Comparison of ENCODE assay signal across 27 cellular contexts in the genomic region with DNA sequence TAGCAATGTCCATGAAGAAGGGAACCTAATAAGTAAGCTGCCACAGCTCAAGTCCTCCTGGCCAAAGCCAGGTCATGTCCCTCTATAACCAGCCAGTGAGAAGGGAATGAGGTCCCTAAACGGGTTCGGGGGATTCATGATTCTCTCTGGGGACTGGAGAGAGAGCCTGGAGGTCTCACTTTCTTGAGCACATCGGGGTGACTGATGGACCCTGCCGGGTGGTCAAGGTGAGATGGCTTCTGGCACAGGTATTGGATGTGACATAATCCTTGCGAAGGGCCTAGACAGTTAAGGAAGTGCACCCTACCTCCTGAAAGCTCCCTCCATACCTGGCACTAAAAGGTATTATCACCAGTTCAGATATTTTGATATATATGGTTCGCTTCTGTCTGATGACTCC. TPM values are rescaled to one million over a fixed set of nuclear protein-coding genes. Genes with fewer than 3 reads are reported as not detected.
"Had no signal": no experiment of that assay in that cellular context is flagged by ENCODE, and none has a peak within 500 bp of the region (broad histone marks: within the 10 kb centered on the region; RNA-seq: fewer than 3 reads in every experiment).

No MANE protein-coding gene starts in this region.

- H3K9me3 ChIP-seq: left lung, lower lobe of right lung, neutrophil, ovary, right atrium auricular region, right lobe of liver, suprapubic skin, tibial nerve, vagina had no signal

- H3K4me3 Mint-ChIP-seq: naive thymus-derived CD8-positive, alpha-beta T cell; nephron; neural crest cell; stimulated activated naive CD8-positive, alpha-beta T cell treated with anti-CD3 and anti-CD28 coated beads, Interleukin-15, Interleukin-2, amounts not matched to agents 100 ng/mL and 50 ng/mL, for 24 hours; type B pancreatic cell had no signal

- H3K27ac ChIP-seq: left lung, lower lobe of right lung, neutrophil, ovary, right atrium auricular region, right lobe of liver, suprapubic skin, tibial nerve, vagina had no signal

- H3K36me3 Mint-ChIP-seq: naive thymus-derived CD8-positive, alpha-beta T cell; type B pancreatic cell had no signal

- H3K27me3 ChIP-seq: left lung, neutrophil, ovary, right atrium auricular region, right lobe of liver, suprapubic skin, tibial nerve, vagina had no signal

- H3K27ac Mint-ChIP-seq: naive thymus-derived CD8-positive, alpha-beta T cell; nephron; progenitor cell of endocrine pancreas; stimulated activated naive CD8-positive, alpha-beta T cell treated with anti-CD3 and anti-CD28 coated beads, Interleukin-15, Interleukin-2, amounts not matched to agents 100 ng/mL and 50 ng/mL, for 24 hours; type B pancreatic cell had no signal

- H3K4me3 ChIP-seq: left lung, lower lobe of right lung, ovary, right atrium auricular region, right lobe of liver, smooth muscle cell, suprapubic skin, tibial nerve, vagina had no signal

- H3K36me3 ChIP-seq: left lung, lower lobe of right lung, neutrophil, ovary, right atrium auricular region, right lobe of liver, suprapubic skin, tibial nerve, vagina had no signal

- DNase-seq: kidney glomerular epithelial cell; left colon; left lung; lower lobe of right lung; mammary epithelial cell; mesenchymal stem cell; naive thymus-derived CD8-positive, alpha-beta T cell; occipital lobe; ovary; right lobe of liver; stimulated activated CD4-positive, alpha-beta T cell treated with anti-CD3 and anti-CD28 coated beads, Interleukin-1b, Interleukin-23, amount 100 ng/mL, for 48 hours; stimulated activated CD4-positive, alpha-beta T cell treated with anti-CD3 and anti-CD28 coated beads, Interleukin-2, amount 100 ng/mL, for 48 hours; stimulated activated naive CD4-positive, alpha-beta T cell had no signal

- H3K4me1 Mint-ChIP-seq: naive thymus-derived CD8-positive, alpha-beta T cell; nephron had no signal

- H3K27me3 Mint-ChIP-seq: progenitor cell of endocrine pancreas; stimulated activated naive CD8-positive, alpha-beta T cell treated with anti-CD3 and anti-CD28 coated beads, Interleukin-15, Interleukin-2, amounts not matched to agents 100 ng/mL and 50 ng/mL, for 24 hours; type B pancreatic cell had no signal

- H3K4me1 ChIP-seq: left lung, lower lobe of right lung, right atrium auricular region, right lobe of liver, suprapubic skin, tibial nerve, vagina had no signal

- H3K9me3 Mint-ChIP-seq: naive thymus-derived CD8-positive, alpha-beta T cell; nephron; stimulated activated naive CD8-positive, alpha-beta T cell treated with anti-CD3 and anti-CD28 coated beads, Interleukin-15, Interleukin-2, amounts not matched to agents 100 ng/mL and 50 ng/mL, for 24 hours had no signal

RNA-seq across cellular contexts. Expression of a gene that starts 45.7 kb away (rescaled TPM):
- total RNA-seq: mucosa of gallbladder; naive thymus-derived CD8-positive, alpha-beta T cell; occipital lobe; ovary; progenitor cell of endocrine pancreas; pulmonary artery endothelial cell; right atrium auricular region; skeletal muscle tissue; smooth muscle cell; vagina had no signal
- polyA plus RNA-seq: mammary epithelial cell, smooth muscle cell had no signal
